ENCODE assay signal across 19 cellular contexts in the genomic region with DNA sequence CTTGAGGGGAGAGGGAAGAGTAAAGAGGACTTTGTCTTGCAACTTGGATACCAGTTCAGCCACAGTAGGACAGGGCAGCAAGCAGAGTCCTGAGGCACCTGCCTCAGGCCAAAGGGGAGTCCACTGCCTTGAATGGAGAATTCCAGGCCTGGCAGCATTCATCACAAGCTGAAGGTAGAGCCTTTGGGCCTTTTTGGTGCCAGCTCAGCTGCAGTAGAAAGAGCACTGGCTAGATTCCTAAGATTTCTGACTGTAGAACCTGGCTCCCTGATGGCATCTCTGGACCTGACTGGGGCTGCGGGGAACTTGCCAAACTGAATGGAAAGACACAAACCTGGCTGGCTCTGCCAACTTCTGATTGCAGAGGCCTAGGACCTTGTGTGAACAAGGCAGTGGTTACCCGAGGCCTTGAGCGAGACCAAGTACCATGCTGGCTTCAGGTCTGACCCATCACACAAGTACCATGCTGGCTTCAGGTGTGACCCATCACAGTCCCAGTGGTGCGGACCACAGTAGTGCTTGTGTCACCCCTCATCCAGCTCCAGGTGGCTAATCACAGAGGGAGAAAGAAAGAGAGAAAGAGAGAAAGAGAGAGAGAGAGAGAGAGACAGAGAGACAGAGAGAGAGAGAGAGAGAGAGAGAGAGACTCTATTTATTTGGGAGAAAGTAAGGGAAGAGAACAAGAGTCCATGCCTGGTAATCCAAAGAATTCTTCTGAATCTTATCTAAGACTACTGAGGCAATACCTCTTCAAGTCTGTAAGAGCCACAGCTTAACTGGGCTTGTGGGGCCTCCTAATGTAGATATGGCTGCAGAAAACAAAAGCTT.
A peak's percentile ranks its signal among the peaks of the same experiment; 100 is the strongest.
DNase-seq lines count a peak whose midpoint lies in the region; ATAC-seq, FAIRE-seq and TF ChIP-seq lines count a peak whose summit lies in the region.
"Had no signal": no experiment of that assay in that cellular context is flagged by ENCODE, and none has a peak within 500 bp of the region (broad histone marks: within the 10 kb centered on the region; RNA-seq: fewer than 3 reads in every experiment).

No MANE protein-coding gene starts in this region.

- H3K79me2 ChIP-seq in trophoblast cell (ENCODE audit: control insufficient read depth, insufficient read depth, low read length, poor library complexity) (no peaks in the 10 kb centered on the region), HepG2 (ENCODE audit: insufficient read depth, low read length) (no peaks in the 10 kb centered on the region)

- peak overlapping the region; percentile 87 for H3K27ac Mint-ChIP-seq in T-helper 17 cell
- H3K27ac Mint-ChIP-seq: B cell; CD4-positive, alpha-beta T cell; HFFc6 had no signal

- H3K4me2 ChIP-seq in trophoblast cell (ENCODE audit: low read length) (no peak overlapping the region), HepG2 (ENCODE audit: low read depth, low read length) (no peak overlapping the region)

- TF ChIP-seq EP300 in HepG2 (IDR thresholded peaks at IDR 0.05; ENCODE audit: low read depth in 2 of 2, low read length in 2 of 2), result no peak
- TF ChIP-seq EP300 in HepG2 (CRISPR knock-in tag; IDR thresholded peaks at IDR 0.05; ENCODE audit: borderline replicate concordance), result no peak

- intact Hi-C loops in HepG2 (cut with micrococcal nuclease; ENCODE audit: unreplicated experiment) (no loop called here), left ventricle myocardium inferior (cut with micrococcal nuclease) (no loop called here)

- ATAC-seq in T-helper 17 cell (no peak), HepG2 (no peak), GM18505 (IDR thresholded peaks at IDR 0.05; ENCODE audit: unreplicated experiment) (no peak), GM18867 (IDR thresholded peaks at IDR 0.05; ENCODE audit: unreplicated experiment) (no peak)

- no peaks in the 10 kb centered on the region for H3K4me1 Mint-ChIP-seq in T-helper 17 cell
- H3K4me1 Mint-ChIP-seq: B cell had no signal

- H3K79me1 ChIP-seq in trophoblast cell (ENCODE audit: low read length), result no peaks in the 10 kb centered on the region

- H3K4me1 ChIP-seq in trophoblast cell (ENCODE audit: control insufficient read depth in 1 of 2, insufficient read depth in 2 of 2, low read length in 2 of 2) (peaks cover 3 to 4% of the 10 kb centered on the region in 2 experiments), HepG2 (ENCODE audit: insufficient read depth, low read length) (no peaks in the 10 kb centered on the region), left ventricle myocardium inferior (no peaks in the 10 kb centered on the region)
- H3K4me1 ChIP-seq: HAP-1 had no signal

- H3K4me3 Mint-ChIP-seq in T-helper 17 cell, result no peak overlapping the region
- H3K4me3 Mint-ChIP-seq: B cell; CD4-positive, alpha-beta T cell; HFFc6 had no signal

- FAIRE-seq in HepG2 (lab: Jason Lieb, UNC), result no peak
- FAIRE-seq: GM18507, H1 had no signal

- in situ Hi-C loops in HepG2 (cut with HindIII; ENCODE audit: extremely low pct_ligation_motif_present, low pct_unique_long_range_greater_than_20kb), result no loop called here

- DNase-seq in ELF-1 (ENCODE audit: low read depth, low spot score), result peak; percentile 79
- no peak for DNase-seq in T-helper 17 cell
- peak; percentile 70 for DNase-seq in cerebellar cortex (ENCODE audit: low spot score)
- DNase-seq in trophoblast cell, result peak in 1 of 2 donors; percentile 21
- no peak for DNase-seq in HepG2 (ENCODE audit: low spot score)
- DNase-seq in left ventricle myocardium inferior, result no peak
- DNase-seq: ACHN; CD4-positive, alpha-beta T cell; DMS79; GDM1; HFFc6; IMR-90; KBM-7 had no signal

- H4K91ac ChIP-seq in trophoblast cell (ENCODE audit: low read depth, low read length), result no peak overlapping the region

- H3K4ac ChIP-seq in trophoblast cell (ENCODE audit: low read depth, low read length), result no peak overlapping the region

- H2BK12ac ChIP-seq in trophoblast cell (ENCODE audit: low read length), result peak overlapping the region; percentile 52

- no peak overlapping the region for H3K23ac ChIP-seq in trophoblast cell (ENCODE audit: low read length)

- H2AFZ ChIP-seq in trophoblast cell (ENCODE audit: insufficient read depth, low read length, poor library complexity) (no peak overlapping the region), HepG2 (ENCODE audit: low read length) (no peak overlapping the region)

- no peak overlapping the region for H3K14ac ChIP-seq in trophoblast cell (ENCODE audit: low read length)

- H3K27ac ChIP-seq in trophoblast cell (ENCODE audit: low read depth, low read length), result peak overlapping the region; percentile 26
- H3K27ac ChIP-seq in HepG2 (ENCODE audit: extremely low read length, insufficient read depth, low read length), result no peak overlapping the region
- no peak overlapping the region for H3K27ac ChIP-seq in left ventricle myocardium inferior (replicated peaks)

- no peak overlapping the region for H2AK5ac ChIP-seq in trophoblast cell (ENCODE audit: low read length)

- no CpG with 5 or more reads among the region's 4 CpGs for WGBS in trophoblast cell (ENCODE audit: extremely low coverage, insufficient coverage, insufficient read length)
- 100% methylated on average over 4 of the region's 4 CpGs for WGBS in HepG2 (ENCODE audit: low lambda C conversion rate)

- TF ChIP-seq CTCF in HepG2 (CRISPR knock-in tag; IDR thresholded peaks at IDR 0.05) (no peak), left ventricle myocardium inferior (IDR thresholded peaks at IDR 0.05; ENCODE audit: borderline replicate concordance) (no peak)

- H2BK5ac ChIP-seq in trophoblast cell (ENCODE audit: low read depth, low read length, poor library complexity), result no peak overlapping the region

- no peak overlapping the region for H4K8ac ChIP-seq in trophoblast cell (ENCODE audit: low read depth, low read length)

- H3K9ac ChIP-seq in trophoblast cell (ENCODE audit: low read length) (no peak overlapping the region), HepG2 (ENCODE audit: insufficient read depth, low read depth, low read length) (no peak overlapping the region)

- H3K36me3 Mint-ChIP-seq in T-helper 17 cell (ENCODE audit: low read depth), result peaks cover 5% of the 10 kb centered on the region

- H4K12ac ChIP-seq in trophoblast cell (ENCODE audit: low read depth, low read length), result no peak overlapping the region

- POLR2A ChIA-PET in HepG2 (lab: Yijun Ruan, JAX), result no interaction called here

- H3K27me3 ChIP-seq in trophoblast cell (ENCODE audit: insufficient read depth, low read length) (no peaks in the 10 kb centered on the region), HepG2 (ENCODE audit: control insufficient read depth in 1 of 2, insufficient read depth in 2 of 2, low read length in 2 of 2) (no peaks in the 10 kb centered on the region), left ventricle myocardium inferior (ENCODE audit: low read depth) (no peaks in the 10 kb centered on the region)

- CTCF ChIA-PET in HepG2 (lab: Yijun Ruan, JAX; ENCODE audit: low intra/inter-chr PET ratio, low total read pairs), result no interaction called here

- TF ChIP-seq POLR2A in HepG2 (IDR thresholded peaks at IDR 0.05; ENCODE audit: insufficient read depth in 1 of 2, low read depth in 2 of 2, low read length in 2 of 2) (no peak), GM18505 (IDR thresholded peaks at IDR 0.05; ENCODE audit: borderline replicate concordance, extremely low read depth, insufficient read depth, insufficient read length) (no peak)

- H3K36me3 ChIP-seq in trophoblast cell (ENCODE audit: control insufficient read depth in 1 of 2, insufficient read depth in 2 of 2, low read length in 2 of 2) (peaks cover 0 to 6% of the 10 kb centered on the region in 2 experiments), HepG2 (replicated peaks in 1 of 2; ENCODE audit: control insufficient read depth in 1 of 2, insufficient read depth in 2 of 2, low read length in 2 of 2) (no peaks in the 10 kb centered on the region), left ventricle myocardium inferior (no peaks in the 10 kb centered on the region)
- H3K36me3 ChIP-seq: HAP-1 had no signal

- no peak for TF ChIP-seq RAD21 in HepG2 (CRISPR knock-in tag; IDR thresholded peaks at IDR 0.05)

- H3K4me3 ChIP-seq in trophoblast cell (ENCODE audit: low read depth, low read length), result no peak overlapping the region
- H3K4me3 ChIP-seq in HepG2 (replicated peaks in 1 of 3; ENCODE audit: insufficient read depth in 1 of 3, low read depth in 2 of 3, low read length in 3 of 3), result no peak overlapping the region
- no peak overlapping the region for H3K4me3 ChIP-seq in left ventricle myocardium inferior
- H3K4me3 ChIP-seq: HAP-1 had no signal

- H4K20me1 ChIP-seq in HepG2 (ENCODE audit: insufficient read depth, low read length), result no peaks in the 10 kb centered on the region

- no peaks in the 10 kb centered on the region for H3K27me3 Mint-ChIP-seq in T-helper 17 cell
- H3K27me3 Mint-ChIP-seq: B cell; CD4-positive, alpha-beta T cell had no signal

- H2BK120ac ChIP-seq in trophoblast cell (ENCODE audit: insufficient read depth, low read length, poor library complexity), result no peak overlapping the region

- BruUV-seq in HepG2 (replicated peaks; lab: Mats Ljungman, UMichigan), result no TSS peak

- no peaks in the 10 kb centered on the region for H3K9me3 ChIP-seq in T-helper 17 cell (ENCODE audit: control insufficient read depth, low read length, poor library complexity, severe bottlenecking)
- H3K9me3 ChIP-seq in trophoblast cell (ENCODE audit: insufficient read depth, low read depth, low read length), result no peaks in the 10 kb centered on the region
- H3K9me3 ChIP-seq in HepG2 (ENCODE audit: low read length), result no peaks in the 10 kb centered on the region
- H3K9me3 ChIP-seq in left ventricle myocardium inferior (replicated peaks), result no peaks in the 10 kb centered on the region
- H3K9me3 ChIP-seq: HAP-1 had no signal

- H3K18ac ChIP-seq in trophoblast cell (ENCODE audit: low read length), result no peak overlapping the region

TF ChIP-seq in HepG2, 621 proteins besides CTCF, POLR2A, EP300 and RAD21 (continues in another document):
- TF ChIP-seq ZNF496 (CRISPR knock-in tag; IDR thresholded peaks at IDR 0.05; ENCODE audit: insufficient replicate concordance), result no peak
- TF ChIP-seq, protein P1, sequence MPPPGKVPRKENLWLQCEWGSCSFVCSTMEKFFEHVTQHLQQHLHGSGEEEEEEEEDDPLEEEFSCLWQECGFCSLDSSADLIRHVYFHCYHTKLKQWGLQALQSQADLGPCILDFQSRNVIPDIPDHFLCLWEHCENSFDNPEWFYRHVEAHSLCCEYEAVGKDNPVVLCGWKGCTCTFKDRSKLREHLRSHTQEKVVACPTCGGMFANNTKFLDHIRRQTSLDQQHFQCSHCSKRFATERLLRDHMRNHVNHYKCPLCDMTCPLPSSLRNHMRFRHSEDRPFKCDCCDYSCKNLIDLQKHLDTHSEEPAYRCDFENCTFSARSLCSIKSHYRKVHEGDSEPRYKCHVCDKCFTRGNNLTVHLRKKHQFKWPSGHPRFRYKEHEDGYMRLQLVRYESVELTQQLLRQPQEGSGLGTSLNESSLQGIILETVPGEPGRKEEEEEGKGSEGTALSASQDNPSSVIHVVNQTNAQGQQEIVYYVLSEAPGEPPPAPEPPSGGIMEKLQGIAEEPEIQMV (CRISPR knock-in tag; IDR thresholded peaks at IDR 0.05; ENCODE audit: low read depth), result no peak
- no peak for TF ChIP-seq RBFOX2 (IDR thresholded peaks at IDR 0.05; ENCODE audit: low read depth, low read length)

Comparison
In these comparisons a context has a peak if more than half of its experiments do, and no peak if none do; other contexts are left out.
1. DNase-seq: peak in ELF-1 (single experiment) and cerebellar cortex (single experiment); none in T-helper 17 cell (0 of 3), HepG2 (single experiment) and left ventricle myocardium inferior (single experiment).